Comparison of ENCODE assay signal across 18 cellular contexts in genomic region chr10:128573936-128574335, GRCh38.
A peak's percentile ranks its signal among the peaks of the same experiment; 100 is the strongest.
DNase-seq lines count a peak whose midpoint lies in the region; ATAC-seq and TF ChIP-seq lines count a peak whose summit lies in the region.
"Had no signal": no experiment of that assay in that cellular context is flagged by ENCODE, and none has a peak within 500 bp of the region (broad histone marks: within the 10 kb centered on the region; RNA-seq: fewer than 3 reads in every experiment).

No MANE protein-coding gene starts in this region.

- WGBS in endodermal cell (ENCODE audit: insufficient coverage in 1 of 2, insufficient read length in 1 of 2), 2 experiments = 86 to 93% methylated on average over 6 to 11 of the region's 11 CpGs

- H3K36me3 ChIP-seq in SK-N-MC (ENCODE audit: insufficient read depth, low read length) = no peaks in the 10 kb centered on the region
- H3K36me3 ChIP-seq in endodermal cell (ENCODE audit: control insufficient read depth, insufficient read depth, low read length) = no peaks in the 10 kb centered on the region
- H3K36me3 ChIP-seq: BE2C, HAP-1 had no signal

- peaks cover 3% of the 10 kb centered on the region for H3K4me1 ChIP-seq in endodermal cell (ENCODE audit: control insufficient read depth, insufficient read depth, low read length)
- H3K4me1 ChIP-seq: HAP-1 had no signal

- H3K27ac ChIP-seq in SK-N-MC (peak overlapping the region; percentile 90), endodermal cell (ENCODE audit: low read depth, low read length) (peak overlapping the region; percentile 57)
- H3K27ac ChIP-seq: HL-60 had no signal

- no peaks in the 10 kb centered on the region for H3K9me3 ChIP-seq in SK-N-MC (ENCODE audit: low read depth, low read length)
- H3K9me3 ChIP-seq in endodermal cell (ENCODE audit: control insufficient read depth, low read length) = no peaks in the 10 kb centered on the region
- H3K9me3 ChIP-seq: BE2C, HAP-1 had no signal

- no peak for TF ChIP-seq CTCF in endodermal cell (conservative IDR thresholded peaks at IDR 0.05)
- no peak for TF ChIP-seq CTCF in nephron (IDR thresholded peaks at IDR 0.05; ENCODE audit: unreplicated experiment in 3 of 3)
- no peak for TF ChIP-seq CTCF in type B pancreatic cell (conservative IDR thresholded peaks at IDR 0.05)

- H3K36me3 Mint-ChIP-seq in endodermal cell (ENCODE audit: low read depth) (no peaks in the 10 kb centered on the region), nephron (ENCODE audit: low read depth) (no peaks in the 10 kb centered on the region), type B pancreatic cell (no peaks in the 10 kb centered on the region)
- H3K36me3 Mint-ChIP-seq: CD4-positive, CD25-positive, alpha-beta regulatory T cell; CD8-positive, alpha-beta memory T cell had no signal

- H3K4me3 ChIP-seq in SK-N-MC (peak overlapping the region; percentile 63; the same call in 1 of the 2 replicates), endodermal cell (ENCODE audit: low read length) (no peak overlapping the region)
- H3K4me3 ChIP-seq: HAP-1 had no signal

- H3K27me3 Mint-ChIP-seq in endodermal cell (ENCODE audit: insufficient read depth) (no peaks in the 10 kb centered on the region), nephron (ENCODE audit: low read depth) (peaks cover 18% of the 10 kb centered on the region), type B pancreatic cell (peaks cover 51% of the 10 kb centered on the region)
- H3K27me3 Mint-ChIP-seq: CD4-positive, CD25-positive, alpha-beta regulatory T cell had no signal

- H3K9me3 Mint-ChIP-seq in endodermal cell (no peaks in the 10 kb centered on the region), nephron (no peaks in the 10 kb centered on the region), type B pancreatic cell (peaks cover 8% of the 10 kb centered on the region)

- no peak overlapping the region for H3K4me3 Mint-ChIP-seq in endodermal cell
- no peak overlapping the region for H3K4me3 Mint-ChIP-seq in nephron
- H3K4me3 Mint-ChIP-seq in type B pancreatic cell = peak overlapping the region; percentile 17
- H3K4me3 Mint-ChIP-seq: CD4-positive, CD25-positive, alpha-beta regulatory T cell; CD8-positive, alpha-beta memory T cell had no signal

- H3K9ac ChIP-seq in SK-N-MC (ENCODE audit: insufficient read length) (no peak overlapping the region), endodermal cell (ENCODE audit: extremely low read depth, low read length, poor library complexity, severe bottlenecking) (no peak overlapping the region)

- H3K27ac Mint-ChIP-seq in endodermal cell = no peak overlapping the region
- H3K27ac Mint-ChIP-seq in nephron = peak overlapping the region; percentile 90 to 98 (median 95)
- H3K27ac Mint-ChIP-seq in type B pancreatic cell = no peak overlapping the region
- H3K27ac Mint-ChIP-seq: CD4-positive, CD25-positive, alpha-beta regulatory T cell; CD8-positive, alpha-beta memory T cell had no signal

- DNase-seq in SK-N-MC (ENCODE audit: low read depth, low spot score) (no peak), endodermal cell (no peak), type B pancreatic cell (ENCODE audit: extremely low spot score, unreplicated experiment) (no peak)
- no peak for DNase-seq in effector CD4-positive, alpha-beta T cell
- DNase-seq: BE2C; C1 segment of cervical spinal cord; CD4-positive, CD25-positive, alpha-beta regulatory T cell; CD8-positive, alpha-beta memory T cell; COR-L47; DMS 273 treated with DMSO at 0.1 percent for 48 hours; DMS53; DND-41; EL had no signal

- no peak for ATAC-seq in HG03354 (IDR thresholded peaks at IDR 0.05; ENCODE audit: poor library complexity, severe bottlenecking, unreplicated experiment)
- no peak for ATAC-seq in GM18517 (IDR thresholded peaks at IDR 0.05; ENCODE audit: unreplicated experiment)

- no peaks in the 10 kb centered on the region for H3K27me3 ChIP-seq in endodermal cell (ENCODE audit: control insufficient read depth, insufficient read depth, low read length, poor library complexity, severe bottlenecking)
- H3K27me3 ChIP-seq: BE2C had no signal

- H3K4me1 Mint-ChIP-seq in endodermal cell (peaks cover 5% of the 10 kb centered on the region), nephron (peaks cover 73% of the 10 kb centered on the region), type B pancreatic cell (ENCODE audit: unreplicated experiment) (peaks cover 46% of the 10 kb centered on the region)
- H3K4me1 Mint-ChIP-seq: CD4-positive, CD25-positive, alpha-beta regulatory T cell; CD8-positive, alpha-beta memory T cell had no signal

Comparison
In these comparisons a context has a peak if more than half of its experiments do, and no peak if none do; other contexts are left out.
1. H3K27ac Mint-ChIP-seq: peak in nephron (3 of 3); none in endodermal cell (single experiment) and type B pancreatic cell (single experiment).